ENCODE assay signal across 22 cellular contexts in the genomic region with DNA sequence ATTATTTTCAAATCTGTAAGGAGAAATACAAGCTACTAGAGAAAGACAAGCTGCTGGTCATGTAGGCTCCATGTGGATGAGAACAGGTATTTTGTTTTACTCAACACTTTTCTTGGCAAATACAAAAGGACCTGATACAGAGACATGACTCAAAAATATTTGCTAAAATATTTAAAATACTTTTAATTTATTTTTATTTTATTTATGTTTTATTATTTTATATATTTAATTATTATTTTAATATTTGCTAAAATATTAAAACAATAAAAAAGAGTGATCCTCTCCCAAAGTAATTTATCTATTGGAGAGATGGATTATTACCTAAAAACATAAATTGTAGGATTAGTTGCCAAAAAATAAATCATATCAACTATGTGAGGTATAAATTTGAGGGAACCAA.
A peak's percentile ranks its signal among the peaks of the same experiment; 100 is the strongest.
DNase-seq lines count a peak whose midpoint lies in the region; ATAC-seq, FAIRE-seq and TF ChIP-seq lines count a peak whose summit lies in the region.
"Had no signal": no experiment of that assay in that cellular context is flagged by ENCODE, and none has a peak within 500 bp of the region (broad histone marks: within the 10 kb centered on the region; RNA-seq: fewer than 3 reads in every experiment).

No MANE protein-coding gene starts in this region.

- no peaks in the 10 kb centered on the region for H3K4me1 ChIP-seq in kidney (ENCODE audit: control insufficient read depth in 1 of 2, insufficient read depth in 1 of 2, low read depth in 1 of 2, low read length in 2 of 2)
- H3K4me1 ChIP-seq: Caco-2 had no signal

- H3K36me3 Mint-ChIP-seq in WTC11: peaks cover 7% of the 10 kb centered on the region
- H3K36me3 Mint-ChIP-seq: CD8-positive, alpha-beta T cell had no signal

- no peak overlapping the region for H3K27ac ChIP-seq in kidney (ENCODE audit: low read depth in 2 of 2, low read length in 2 of 2)
- H3K27ac ChIP-seq: 22Rv1; BLaER1 treated with 17β-estradiol and CSF1 and Interleukin-3, amounts not matched to agents 10 nM and 100 nM; C4-2B had no signal

- H3K4me3 ChIP-seq in kidney (ENCODE audit: low read length in 2 of 2): no peak overlapping the region
- H3K4me3 ChIP-seq: BLaER1 treated with 17β-estradiol and CSF1 and Interleukin-3, amounts not matched to agents 10 nM and 100 nM; GM12878 had no signal

- intact Hi-C loops in kidney (cut with DNase I): no loop called here

- H3K4me1 Mint-ChIP-seq in WTC11: peaks cover 2% of the 10 kb centered on the region
- H3K4me1 Mint-ChIP-seq: B cell had no signal

- no peak overlapping the region for H3K4me3 Mint-ChIP-seq in WTC11
- H3K4me3 Mint-ChIP-seq: B cell; CD4-positive, alpha-beta T cell; CD8-positive, alpha-beta T cell had no signal

- no peak overlapping the region for H3K27ac Mint-ChIP-seq in WTC11
- H3K27ac Mint-ChIP-seq: B cell; CD4-positive, alpha-beta T cell; CD8-positive, alpha-beta T cell had no signal

- TF ChIP-seq CTCF in WTC11 (IDR thresholded peaks at IDR 0.05) (no peak), kidney (IDR thresholded peaks at IDR 0.05; ENCODE audit: borderline replicate concordance, extremely low read depth, insufficient read depth) (no peak)

- peak; percentile 72 for FAIRE-seq in A204.1 (lab: Jason Lieb, UNC)
- peak; percentile 26 for FAIRE-seq in endometrium (lab: Jason Lieb, UNC)
- peak; percentile 65 for FAIRE-seq in kidney (lab: Jason Lieb, UNC)
- FAIRE-seq: D721Med, GM12878, GM12892, GM18507 had no signal

- no peak for ATAC-seq in WTC11
- no peak for ATAC-seq in HG03521 (IDR thresholded peaks at IDR 0.05; ENCODE audit: unreplicated experiment)
- ATAC-seq: CD8-positive, alpha-beta T cell; GM12878 had no signal

- CTCF ChIA-PET in WTC11 (lab: Charles Lee): no interaction called here

- H3K36me3 ChIP-seq in kidney (ENCODE audit: control insufficient read depth in 1 of 2, insufficient read depth in 2 of 2, low read length in 2 of 2): no peaks in the 10 kb centered on the region
- H3K36me3 ChIP-seq: BLaER1 treated with 17β-estradiol and CSF1 and Interleukin-3, amounts not matched to agents 10 nM and 100 nM had no signal

- no peaks in the 10 kb centered on the region for H3K9me3 ChIP-seq in kidney (ENCODE audit: control insufficient read depth in 1 of 2, low read length in 2 of 2)
- H3K9me3 ChIP-seq: BLaER1 treated with 17β-estradiol and CSF1 and Interleukin-3, amounts not matched to agents 10 nM and 100 nM; Caco-2 had no signal

- DNase-seq in WTC11 (ENCODE audit: low spot score) (no peak), kidney (no peak), KG1 (lab: John Stamatoyannopoulos, UW) (no peak), NCI-H2081 treated with DMSO at 0.1 percent for 48 hours (lab: John Stamatoyannopoulos, UW) (no peak)
- DNase-seq: AML-193; Caco-2; Calu3; CD4-positive, alpha-beta T cell; CD8-positive, alpha-beta T cell; DMS79 treated with DMSO at 0.1 percent for 48 hours; GDM1 had no signal

- POLR2A ChIA-PET in WTC11 (lab: Charles Lee): no interaction called here

- H3K27me3 Mint-ChIP-seq in WTC11 (ENCODE audit: low read depth): no peaks in the 10 kb centered on the region
- H3K27me3 Mint-ChIP-seq: B cell; CD4-positive, alpha-beta T cell had no signal

- peaks cover 7% of the 10 kb centered on the region for H3K9me3 Mint-ChIP-seq in WTC11

- H3K9ac ChIP-seq in kidney (ENCODE audit: low read length in 2 of 2): no peak overlapping the region
- H3K9ac ChIP-seq: BLaER1 treated with 17β-estradiol and CSF1 and Interleukin-3, amounts not matched to agents 10 nM and 100 nM had no signal

TF ChIP-seq in WTC11, 78 proteins besides CTCF, POLR2A, EP300 and RAD21:
- TF ChIP-seq, protein P1, sequence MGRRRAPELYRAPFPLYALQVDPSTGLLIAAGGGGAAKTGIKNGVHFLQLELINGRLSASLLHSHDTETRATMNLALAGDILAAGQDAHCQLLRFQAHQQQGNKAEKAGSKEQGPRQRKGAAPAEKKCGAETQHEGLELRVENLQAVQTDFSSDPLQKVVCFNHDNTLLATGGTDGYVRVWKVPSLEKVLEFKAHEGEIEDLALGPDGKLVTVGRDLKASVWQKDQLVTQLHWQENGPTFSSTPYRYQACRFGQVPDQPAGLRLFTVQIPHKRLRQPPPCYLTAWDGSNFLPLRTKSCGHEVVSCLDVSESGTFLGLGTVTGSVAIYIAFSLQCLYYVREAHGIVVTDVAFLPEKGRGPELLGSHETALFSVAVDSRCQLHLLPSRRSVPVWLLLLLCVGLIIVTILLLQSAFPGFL (CRISPR knock-in tag; IDR thresholded peaks at IDR 0.05; ENCODE audit: borderline replicate concordance): no peak
- TF ChIP-seq RELA (CRISPR knock-in tag; IDR thresholded peaks at IDR 0.05; ENCODE audit: borderline replicate concordance): no peak
- no peak for TF ChIP-seq EMX1 (CRISPR knock-in tag; IDR thresholded peaks at IDR 0.05)
- peak; percentile 98 for TF ChIP-seq HMGA2 (CRISPR knock-in tag; IDR thresholded peaks at IDR 0.05)
- no peak for TF ChIP-seq ESRRA (CRISPR knock-in tag; IDR thresholded peaks at IDR 0.05; ENCODE audit: borderline replicate concordance)
